ENCODE assay signal across 17 cellular contexts in the genomic region with DNA sequence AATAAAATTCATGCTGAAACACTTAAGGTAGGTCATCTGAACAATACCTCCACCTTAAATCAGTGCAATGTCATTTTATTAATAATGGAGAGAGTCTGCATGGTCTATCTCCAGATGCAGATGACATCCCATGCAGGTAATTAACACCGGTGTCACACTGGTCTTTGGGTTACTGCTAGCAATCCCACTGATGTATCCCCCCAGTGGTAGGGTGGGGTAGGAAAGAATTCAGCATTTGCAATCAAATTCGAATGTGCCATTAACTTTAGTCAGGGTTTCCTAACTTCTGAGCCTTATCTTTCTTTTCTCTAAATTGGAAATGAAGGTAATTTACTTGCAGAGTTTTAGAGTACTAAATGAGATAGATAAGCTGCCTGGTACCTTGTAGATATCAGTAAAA. TPM values are rescaled to one million over a fixed set of nuclear protein-coding genes. Genes with fewer than 3 reads are reported as not detected.
DNase-seq lines count a peak whose midpoint lies in the region; ATAC-seq and TF ChIP-seq lines count a peak whose summit lies in the region.
"Had no signal": no experiment of that assay in that cellular context is flagged by ENCODE, and none has a peak within 500 bp of the region (broad histone marks: within the 10 kb centered on the region; RNA-seq: fewer than 3 reads in every experiment).

No MANE protein-coding gene starts in this region.

- DNase-seq in DND-41 (no peak), HFFc6 (no peak), astrocyte of the cerebellum (ENCODE audit: low read depth) (no peak), mesendoderm (peak; percentile 17), putamen (ENCODE audit: low spot score) (no peak), AML-193 (lab: John Stamatoyannopoulos, UW) (no peak)
- DNase-seq: DMS79 treated with DMSO at 0.1 percent for 48 hours, GOT3, KBM-7, NCI-H1417, NCI-H187, NCI-H2107, NCI-H226, NCI-H524 had no signal

- H2AFZ ChIP-seq in DND-41 (ENCODE audit: low read depth, low read length): no peak overlapping the region

- H3K79me2 ChIP-seq in DND-41 (ENCODE audit: insufficient read depth, low read length) (no peaks in the 10 kb centered on the region; the same call in 1 of the 2 replicates), mesendoderm (ENCODE audit: control insufficient read depth, insufficient read depth, low read length) (no peaks in the 10 kb centered on the region)

- H3K27ac Mint-ChIP-seq in HFFc6: no peak overlapping the region
- H3K27ac Mint-ChIP-seq: CD14-positive monocyte; T-helper 1 cell treated with Interleukin-12 subunit alpha and Interleukin-12 subunit beta and Interleukin-4 antibody, amounts not matched to agents 30 μg/mL and 1 μg/mL, for 36 hours had no signal

- H4K20me1 ChIP-seq in DND-41 (ENCODE audit: insufficient read depth, low read length): no peaks in the 10 kb centered on the region

- peaks cover 6% of the 10 kb centered on the region; the same call in 1 of the 2 replicates for H3K36me3 Mint-ChIP-seq in HFFc6 (ENCODE audit: low read depth)

- ATAC-seq in DND-41 (ENCODE audit: insufficient read depth, low read depth) (no peak), HG03045 (IDR thresholded peaks at IDR 0.05; ENCODE audit: unreplicated experiment) (no peak)

- H3K36me3 ChIP-seq in DND-41 (ENCODE audit: insufficient read depth, low read length): peaks cover 95% of the 10 kb centered on the region
- H3K36me3 ChIP-seq in mesendoderm (ENCODE audit: control insufficient read depth, insufficient read depth, low read length): peaks cover 7% of the 10 kb centered on the region

- H3K9ac ChIP-seq in DND-41 (ENCODE audit: low read depth, low read length) (no peak overlapping the region), mesendoderm (ENCODE audit: low read length) (no peak overlapping the region)

- H3K27me3 Mint-ChIP-seq in HFFc6 (ENCODE audit: insufficient read depth): no peaks in the 10 kb centered on the region; the same call in 1 of the 2 replicates

- H2BK5ac ChIP-seq in mesendoderm (ENCODE audit: low read length): no peak overlapping the region

- no peak overlapping the region for H4K5ac ChIP-seq in mesendoderm (ENCODE audit: low read length)

- H3K9me3 ChIP-seq in DND-41 (ENCODE audit: insufficient read depth, low read length, severe bottlenecking): no peaks in the 10 kb centered on the region

- no peaks in the 10 kb centered on the region for H3K4me1 Mint-ChIP-seq in HFFc6 (ENCODE audit: low read depth)

- no peak overlapping the region for H3K18ac ChIP-seq in mesendoderm (ENCODE audit: low read length)

- no peak overlapping the region for H3K4me3 Mint-ChIP-seq in HFFc6
- H3K4me3 Mint-ChIP-seq: CD14-positive monocyte; T-helper 1 cell treated with Interleukin-12 subunit alpha and Interleukin-12 subunit beta and Interleukin-4 antibody, amounts not matched to agents 30 μg/mL and 1 μg/mL, for 36 hours had no signal

- in situ Hi-C loops in astrocyte of the cerebellum (cut with HindIII; ENCODE audit: low sequenced_read_pairs): no loop called here

- no peak overlapping the region for H2BK15ac ChIP-seq in mesendoderm (replicated peaks; ENCODE audit: low read depth)

- H3K27ac ChIP-seq in DND-41 (ENCODE audit: low read length) (no peak overlapping the region), mesendoderm (ENCODE audit: low read depth, low read length) (no peak overlapping the region)

- H3K4me2 ChIP-seq in DND-41 (ENCODE audit: insufficient read depth, low read length) (no peak overlapping the region), mesendoderm (ENCODE audit: low read length) (no peak overlapping the region)

- H2AK5ac ChIP-seq in mesendoderm (ENCODE audit: low read length): no peak overlapping the region

- WGBS in mesendoderm (ENCODE audit: extremely low coverage, insufficient coverage, low lambda C conversion rate): no CpG with 5 or more reads among the region's 2 CpGs

- H3K56ac ChIP-seq in mesendoderm (ENCODE audit: low read length): no peak overlapping the region

- H2BK120ac ChIP-seq in mesendoderm (ENCODE audit: low read depth, low read length): no peak overlapping the region

- no peaks in the 10 kb centered on the region for H3K9me3 Mint-ChIP-seq in HFFc6
- H3K9me3 Mint-ChIP-seq: CD14-positive monocyte; T-helper 1 cell treated with Interleukin-12 subunit alpha and Interleukin-12 subunit beta and Interleukin-4 antibody, amounts not matched to agents 30 μg/mL and 1 μg/mL, for 36 hours had no signal

- no peak overlapping the region for H3K4me3 ChIP-seq in DND-41 (ENCODE audit: low read depth in 1 of 2, low read length in 2 of 2)
- H3K4me3 ChIP-seq in astrocyte of the cerebellum (ENCODE audit: low read depth, low read length): no peak overlapping the region
- no peak overlapping the region for H3K4me3 ChIP-seq in mesendoderm (ENCODE audit: low read length)

- no peak overlapping the region for H3K4ac ChIP-seq in mesendoderm (ENCODE audit: low read depth, low read length)

- H3K27me3 ChIP-seq in DND-41 (ENCODE audit: insufficient read depth, low read length, poor library complexity) (no peaks in the 10 kb centered on the region), mesendoderm (ENCODE audit: insufficient read depth, low read length, poor library complexity) (no peaks in the 10 kb centered on the region)

- TF ChIP-seq CTCF in DND-41 (IDR thresholded peaks at IDR 0.05; ENCODE audit: borderline replicate concordance, extremely low read depth, low read length, poor library complexity, severe bottlenecking) (peak; percentile 19), HFFc6 (IDR thresholded peaks at IDR 0.05) (peak; percentile 27), astrocyte of the cerebellum (IDR thresholded peaks at IDR 0.05; ENCODE audit: low read depth, low read length, missing control alignments) (peak; percentile 5)

- no peak overlapping the region for H3K23ac ChIP-seq in mesendoderm (ENCODE audit: low read length)

- no peaks in the 10 kb centered on the region for H3K79me1 ChIP-seq in mesendoderm (ENCODE audit: low read length)

- H4K8ac ChIP-seq in mesendoderm (ENCODE audit: low read depth, low read length): no peak overlapping the region

- H3K4me1 ChIP-seq in DND-41 (ENCODE audit: insufficient read depth, low read length): no peaks in the 10 kb centered on the region
- H3K4me1 ChIP-seq in mesendoderm (ENCODE audit: control insufficient read depth, low read depth, low read length): no peaks in the 10 kb centered on the region

RNA-seq across cellular contexts. Expression of a gene that starts 44.4 kb away (rescaled TPM):
- 10 to 100 TPM in 3 of 6 experiments, 1 to 10 TPM in 3; 4.4 to 11.9 (median 9.7) TPM for total RNA-seq in HFFc6 (2021; fragmentation: NEBNext Ultra II Directional; extraction: Animal tissue kit (Norgen Biotek cat#: 25700))
- polyA plus RNA-seq in mesendoderm (2013, experiment 1 of 2): 27.5 TPM
- 27.9 TPM for polyA plus RNA-seq in mesendoderm (2013, experiment 2 of 2)

RNA-seq across cellular contexts. Expression of a gene that starts 44.5 kb away (rescaled TPM):
- total RNA-seq in HFFc6 (2021; fragmentation: NEBNext Ultra II Directional; extraction: Animal tissue kit (Norgen Biotek cat#: 25700)): 10 to 100 TPM; 25.5 to 36.7 (median 30.1) TPM
- 43.0 TPM for polyA plus RNA-seq in mesendoderm (2013, experiment 1 of 2)
- polyA plus RNA-seq in mesendoderm (2013, experiment 2 of 2): 44.5 TPM

RNA-seq across cellular contexts. Expression of a gene that starts 55.8 kb away (rescaled TPM):
- total RNA-seq in HFFc6 (2021; fragmentation: NEBNext Ultra II Directional; extraction: Animal tissue kit (Norgen Biotek cat#: 25700)): 10 to 100 TPM; 13.9 to 19.9 (median 16.7) TPM
- 5.6 TPM for polyA plus RNA-seq in mesendoderm (2013, experiment 1 of 2)
- 5.7 TPM for polyA plus RNA-seq in mesendoderm (2013, experiment 2 of 2)
